36 cellular contexts compared by ENCODE assay signal in genomic region chr1:212173572-212173971, GRCh38.
"Had no signal": no experiment of that assay in that cellular context is flagged by ENCODE, and none has a peak within 500 bp of the region (broad histone marks: within the 10 kb centered on the region; RNA-seq: fewer than 3 reads in every experiment).

No MANE protein-coding gene starts in this region.

- H3K9me3 Mint-ChIP-seq: activated B cell treated with CpG ODN at 0.5 μM for 24 hours; activated CD4-positive, alpha-beta memory T cell treated with anti-CD3 and anti-CD28 coated beads for 36 hours; activated CD4-positive, alpha-beta T cell treated with anti-CD3 and anti-CD28 coated beads, Interleukin-2, amount 10 ng/mL, durations not matched to agents 24 days and 14 days; activated CD8-positive, alpha-beta T cell treated with anti-CD3 and anti-CD28 coated beads for 36 hours; activated naive CD4-positive, alpha-beta T cell treated with anti-CD3 and anti-CD28 coated beads for 36 hours; activated naive CD4-positive, alpha-beta T cell treated with anti-CD3 and anti-CD28 coated beads, Interleukin-2, amount 50 U/mL, for 72 hours; activated naive CD8-positive, alpha-beta T cell treated with anti-CD3 and anti-CD28 coated beads for 36 hours; activated T-cell treated with anti-CD3 and anti-CD28 coated beads, Interleukin-2, amount 50 U/mL, for 4 hours; activated T-cell treated with anti-CD3 and anti-CD28 coated beads, Interleukin-2, amount 50 U/mL, for 72 hours; activated T-helper 1 cell treated with anti-CD3 and anti-CD28 coated beads, Interleukin-12 subunit alpha, Interleukin-12 subunit beta, Interleukin-2, Interleukin-4 antibody, amounts not matched to agents 30 ng/mL and 10 ng/mL and 1 ng/mL, durations not matched to agents 14 hours and 24 hours and 36 hours; activated T-helper 17 cell treated with anti-CD3 and anti-CD28 coated beads, Interleukin-2, amount 50 U/mL, for 72 hours; brain; central memory CD8-positive, alpha-beta T cell; T-helper 1 cell treated with Interleukin-12 subunit alpha and Interleukin-12 subunit beta and Interleukin-4 antibody, amounts not matched to agents 30 μg/mL and 1 μg/mL, for 36 hours; T-helper 2 cell treated with Interferon-gamma antibody and Interleukin-4, amounts not matched to agents 5 μg/mL and 100 μg/mL, for 36 hours had no signal

- H3K27me3 ChIP-seq: ascending aorta, cardiac muscle cell had no signal

- H3K4me3 ChIP-seq: ascending aorta, cardiac muscle cell had no signal

- H3K36me3 Mint-ChIP-seq: activated CD4-positive, alpha-beta memory T cell treated with anti-CD3 and anti-CD28 coated beads for 36 hours; activated naive CD4-positive, alpha-beta T cell treated with anti-CD3 and anti-CD28 coated beads, Interleukin-2, amount 50 U/mL, for 72 hours; activated naive CD8-positive, alpha-beta T cell treated with anti-CD3 and anti-CD28 coated beads for 36 hours; brain had no signal

- ATAC-seq: activated CD8-positive, alpha-beta T cell treated with anti-CD3 and anti-CD28 coated beads for 36 hours; activated naive CD4-positive, alpha-beta T cell treated with anti-CD3 and anti-CD28 coated beads, Interleukin-2, amount 50 U/mL, for 72 hours; activated T-cell treated with anti-CD3 and anti-CD28 coated beads, Interleukin-2, amount 50 U/mL, for 4 hours; activated T-cell treated with anti-CD3 and anti-CD28 coated beads, Interleukin-2, amount 50 U/mL, for 72 hours; activated T-helper 17 cell treated with anti-CD3 and anti-CD28 coated beads, Interleukin-2, amount 50 U/mL, for 72 hours had no signal

- H3K4me1 ChIP-seq: ascending aorta had no signal

- H3K4me3 Mint-ChIP-seq: activated B cell treated with CpG ODN at 0.5 μM for 24 hours; activated CD4-positive, alpha-beta memory T cell treated with anti-CD3 and anti-CD28 coated beads for 36 hours; activated CD4-positive, alpha-beta T cell treated with anti-CD3 and anti-CD28 coated beads, Interleukin-2, amount 10 ng/mL, durations not matched to agents 24 days and 14 days; activated CD8-positive, alpha-beta T cell treated with anti-CD3 and anti-CD28 coated beads for 36 hours; activated naive CD4-positive, alpha-beta T cell treated with anti-CD3 and anti-CD28 coated beads for 36 hours; activated naive CD8-positive, alpha-beta T cell treated with anti-CD3 and anti-CD28 coated beads for 36 hours; activated T-cell treated with anti-CD3 and anti-CD28 coated beads, Interleukin-2, amount 50 U/mL, for 4 hours; activated T-cell treated with anti-CD3 and anti-CD28 coated beads, Interleukin-2, amount 50 U/mL, for 72 hours; activated T-helper 1 cell treated with anti-CD3 and anti-CD28 coated beads, Interleukin-12 subunit alpha, Interleukin-12 subunit beta, Interleukin-2, Interleukin-4 antibody, amounts not matched to agents 30 ng/mL and 10 ng/mL and 1 ng/mL, durations not matched to agents 14 hours and 24 hours and 36 hours; activated T-helper 17 cell treated with anti-CD3 and anti-CD28 coated beads, Interleukin-2, amount 50 U/mL, for 72 hours; brain; central memory CD8-positive, alpha-beta T cell; T-helper 1 cell treated with Interleukin-12 subunit alpha and Interleukin-12 subunit beta and Interleukin-4 antibody, amounts not matched to agents 30 μg/mL and 1 μg/mL, for 36 hours; T-helper 2 cell treated with Interferon-gamma antibody and Interleukin-4, amounts not matched to agents 5 μg/mL and 100 μg/mL, for 36 hours had no signal

- H3K27ac Mint-ChIP-seq: activated B cell treated with CpG ODN at 0.5 μM for 24 hours; activated CD4-positive, alpha-beta memory T cell treated with anti-CD3 and anti-CD28 coated beads for 36 hours; activated CD4-positive, alpha-beta T cell treated with anti-CD3 and anti-CD28 coated beads, Interleukin-2, amount 10 ng/mL, durations not matched to agents 24 days and 14 days; activated CD8-positive, alpha-beta T cell treated with anti-CD3 and anti-CD28 coated beads for 36 hours; activated naive CD4-positive, alpha-beta T cell treated with anti-CD3 and anti-CD28 coated beads for 36 hours; activated naive CD4-positive, alpha-beta T cell treated with anti-CD3 and anti-CD28 coated beads, Interleukin-2, amount 50 U/mL, for 72 hours; activated naive CD8-positive, alpha-beta T cell treated with anti-CD3 and anti-CD28 coated beads for 36 hours; activated T-cell treated with anti-CD3 and anti-CD28 coated beads, Interleukin-2, amount 50 U/mL, for 72 hours; activated T-helper 1 cell treated with anti-CD3 and anti-CD28 coated beads, Interleukin-12 subunit alpha, Interleukin-12 subunit beta, Interleukin-2, Interleukin-4 antibody, amounts not matched to agents 30 ng/mL and 10 ng/mL and 1 ng/mL, durations not matched to agents 14 hours and 24 hours and 36 hours; activated T-helper 17 cell treated with anti-CD3 and anti-CD28 coated beads, Interleukin-2, amount 50 U/mL, for 72 hours; brain; T-helper 1 cell treated with Interleukin-12 subunit alpha and Interleukin-12 subunit beta and Interleukin-4 antibody, amounts not matched to agents 30 μg/mL and 1 μg/mL, for 36 hours; T-helper 2 cell treated with Interferon-gamma antibody and Interleukin-4, amounts not matched to agents 5 μg/mL and 100 μg/mL, for 36 hours had no signal

- H3K4me1 Mint-ChIP-seq: activated B cell treated with CpG ODN at 0.5 μM for 24 hours; activated T-helper 17 cell treated with anti-CD3 and anti-CD28 coated beads, Interleukin-2, amount 50 U/mL, for 72 hours; brain; central memory CD8-positive, alpha-beta T cell had no signal

- H3K9me3 ChIP-seq: ascending aorta had no signal

- H3K27me3 Mint-ChIP-seq: activated B cell treated with CpG ODN at 0.5 μM for 24 hours; activated CD4-positive, alpha-beta memory T cell treated with anti-CD3 and anti-CD28 coated beads for 36 hours; activated CD4-positive, alpha-beta T cell treated with anti-CD3 and anti-CD28 coated beads, Interleukin-2, amount 10 ng/mL, durations not matched to agents 24 days and 14 days; activated CD8-positive, alpha-beta T cell treated with anti-CD3 and anti-CD28 coated beads for 36 hours; activated naive CD8-positive, alpha-beta T cell treated with anti-CD3 and anti-CD28 coated beads for 36 hours; activated T-helper 17 cell treated with anti-CD3 and anti-CD28 coated beads, Interleukin-2, amount 50 U/mL, for 72 hours; brain; central memory CD8-positive, alpha-beta T cell had no signal

- H3K27ac ChIP-seq: ascending aorta, cardiac muscle cell, VCaP had no signal

- DNase-seq: activated B cell treated with CpG ODN at 0.5 μM for 24 hours; activated CD4-positive, alpha-beta memory T cell treated with anti-CD3 and anti-CD28 coated beads for 36 hours; activated CD4-positive, alpha-beta T cell treated with anti-CD3 and anti-CD28 coated beads for 4 hours; activated CD4-positive, alpha-beta T cell treated with anti-CD3 and anti-CD28 coated beads, Interleukin-2, amount 10 ng/mL, durations not matched to agents 24 days and 14 days; activated CD4-positive, alpha-beta T cell treated with anti-CD3 and anti-CD28 coated beads, Interleukin-2, amount 50 U/mL, for 1 hour; activated CD4-positive, alpha-beta T cell treated with anti-CD3 and anti-CD28 coated beads, Interleukin-2, amount 50 U/mL, for 4 hours; activated CD4-positive, CD25-positive, alpha-beta regulatory T cell treated with anti-CD3 and anti-CD28 coated beads, Interleukin-2, amount 50 U/mL, for 72 hours; activated CD8-positive, alpha-beta memory T cell treated with anti-CD3 and anti-CD28 coated beads, Interleukin-2, amount 50 U/mL, for 4 hours; activated CD8-positive, alpha-beta T cell treated with anti-CD3 and anti-CD28 coated beads for 36 hours; activated effector memory CD4-positive, alpha-beta T cell treated with anti-CD3 and anti-CD28 coated beads, Interleukin-2, amount 50 U/mL, for 16 hours; activated gamma-delta T cell treated with Interleukin-2 at 50 U/mL for 16 hours; activated naive CD4-positive, alpha-beta T cell; activated naive CD4-positive, alpha-beta T cell treated with anti-CD3 and anti-CD28 coated beads for 36 hours; activated naive CD4-positive, alpha-beta T cell treated with anti-CD3 and anti-CD28 coated beads, Interleukin-2, amount 50 U/mL, for 16 hours; activated naive CD8-positive, alpha-beta T cell treated with anti-CD3 and anti-CD28 coated beads for 36 hours; activated T-cell treated with anti-CD3 and anti-CD28 coated beads for 4 hours; activated T-cell treated with anti-CD3 and anti-CD28 coated beads, Interleukin-2, amount 50 U/mL, for 1 hour; activated T-cell treated with anti-CD3 and anti-CD28 coated beads, Interleukin-2, amount 50 U/mL, for 4 hours; activated T-cell treated with anti-CD3 and anti-CD28 coated beads, Interleukin-2, amount 50 U/mL, for 72 hours; amygdala; anterior cingulate cortex; caudate nucleus; cerebellar nuclear complex; T-helper 1 cell; T-helper 2 cell; T-helper 9 cell had no signal

- H3K36me3 ChIP-seq: ascending aorta, cardiac muscle cell had no signal
